14 cellular contexts compared by ENCODE assay signal in the genomic region with DNA sequence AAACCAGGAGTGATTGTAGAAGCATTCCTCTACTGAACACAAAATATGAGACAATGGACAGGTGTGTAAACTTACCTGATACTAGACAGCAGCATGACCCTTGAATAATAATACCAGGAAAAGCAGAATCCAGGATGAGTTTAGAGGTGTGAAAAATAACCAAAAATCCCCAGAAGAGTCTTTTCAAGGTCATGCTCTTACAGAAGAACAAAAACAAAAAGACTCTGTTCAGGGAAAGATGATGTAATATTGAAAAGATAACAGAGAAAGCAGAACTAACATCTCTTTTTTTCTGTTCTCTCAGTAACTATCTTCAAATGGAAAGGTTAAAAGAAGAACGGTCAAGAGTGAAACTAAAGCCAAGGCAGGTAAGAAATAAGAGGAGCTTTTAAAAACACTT. TPM values are rescaled to one million over a fixed set of nuclear protein-coding genes. Genes with fewer than 3 reads are reported as not detected.
DNase-seq lines count a peak whose midpoint lies in the region; ATAC-seq, FAIRE-seq and TF ChIP-seq lines count a peak whose summit lies in the region.
"Had no signal": no experiment of that assay in that cellular context is flagged by ENCODE, and none has a peak within 500 bp of the region (broad histone marks: within the 10 kb centered on the region; RNA-seq: fewer than 3 reads in every experiment).

No MANE protein-coding gene starts in this region.

- H3K4me2 ChIP-seq in HepG2 (ENCODE audit: low read depth, low read length), result no peak overlapping the region

- TF ChIP-seq EP300 in HepG2 (IDR thresholded peaks at IDR 0.05; ENCODE audit: low read depth in 2 of 2, low read length in 2 of 2), result no peak
- TF ChIP-seq EP300 in HepG2 (CRISPR knock-in tag; IDR thresholded peaks at IDR 0.05; ENCODE audit: borderline replicate concordance), result no peak

- H3K36me3 ChIP-seq in HepG2 (replicated peaks in 1 of 2; ENCODE audit: control insufficient read depth in 1 of 2, insufficient read depth in 2 of 2, low read length in 2 of 2), result no peaks in the 10 kb centered on the region
- H3K36me3 ChIP-seq in right lobe of liver, result no peaks in the 10 kb centered on the region
- H3K36me3 ChIP-seq: vagina had no signal

- no peak for TF ChIP-seq RAD21 in HepG2 (CRISPR knock-in tag; IDR thresholded peaks at IDR 0.05)

- POLR2A ChIA-PET in HepG2 (lab: Yijun Ruan, JAX), result no interaction called here

- DNase-seq in HepG2 (ENCODE audit: low spot score) (no peak), right lobe of liver (no peak), sciatic nerve (ENCODE audit: low spot score) (no peak), caudate nucleus (lab: John Stamatoyannopoulos, UW) (no peak), G401 (ENCODE audit: low spot score) (no peak)
- DNase-seq in stimulated activated CD4-positive, alpha-beta T cell treated with anti-CD3 and anti-CD28 coated beads, Interleukin-4, amount 100 ng/mL, for 1 hour, result no peak
- DNase-seq: activated CD4-positive, alpha-beta T cell treated with anti-CD3 and anti-CD28 coated beads for 1 hour; NCI-H1417 treated with DMSO at 0.1 percent for 48 hours; retina had no signal

- ATAC-seq in HepG2 (no peak), right lobe of liver (no peak), HG02588 (IDR thresholded peaks at IDR 0.05; ENCODE audit: unreplicated experiment) (peak; percentile 90), HG03354 (IDR thresholded peaks at IDR 0.05; ENCODE audit: poor library complexity, severe bottlenecking, unreplicated experiment) (peak; percentile 87), sciatic nerve (peak; percentile 72)
- ATAC-seq: activated naive CD4-positive, alpha-beta T cell treated with anti-CD3 and anti-CD28 coated beads, Interleukin-2, amount 50 U/mL, for 72 hours had no signal

- H3K4me1 ChIP-seq in HepG2 (ENCODE audit: insufficient read depth, low read length), result peaks cover 2% of the 10 kb centered on the region
- H3K4me1 ChIP-seq in right lobe of liver, result no peaks in the 10 kb centered on the region

- in situ Hi-C loops in HepG2 (cut with HindIII; ENCODE audit: extremely low pct_ligation_motif_present, low pct_unique_long_range_greater_than_20kb), result no loop called here
- in situ Hi-C loops in G401 (cut with HindIII; ENCODE audit: low sequenced_read_pairs), result no loop called here

- H3K9me3 ChIP-seq in HepG2 (ENCODE audit: low read length), result no peaks in the 10 kb centered on the region
- no peaks in the 10 kb centered on the region for H3K9me3 ChIP-seq in right lobe of liver
- H3K9me3 ChIP-seq: vagina had no signal

- no peaks in the 10 kb centered on the region for H3K27me3 ChIP-seq in HepG2 (ENCODE audit: control insufficient read depth in 1 of 2, insufficient read depth in 2 of 2, low read length in 2 of 2)
- H3K27me3 ChIP-seq in right lobe of liver, result no peaks in the 10 kb centered on the region
- H3K27me3 ChIP-seq: vagina had no signal

- no peaks in the 10 kb centered on the region for H3K79me2 ChIP-seq in HepG2 (ENCODE audit: insufficient read depth, low read length)

- no peak overlapping the region for H2AFZ ChIP-seq in HepG2 (ENCODE audit: low read length)

- no peaks in the 10 kb centered on the region for H4K20me1 ChIP-seq in HepG2 (ENCODE audit: insufficient read depth, low read length)

- no peak for TF ChIP-seq POLR2A in HepG2 (IDR thresholded peaks at IDR 0.05; ENCODE audit: insufficient read depth in 1 of 2, low read depth in 2 of 2, low read length in 2 of 2)
- no peak for TF ChIP-seq POLR2A in right lobe of liver (IDR thresholded peaks at IDR 0.05)

- no peak overlapping the region for H3K9ac ChIP-seq in HepG2 (ENCODE audit: insufficient read depth, low read depth, low read length)

- BruUV-seq in HepG2 (replicated peaks; lab: Mats Ljungman, UMichigan), result no TSS peak

- TF ChIP-seq CTCF in HepG2 (CRISPR knock-in tag; IDR thresholded peaks at IDR 0.05) (no peak), right lobe of liver (IDR thresholded peaks at IDR 0.05) (no peak)

- CTCF ChIA-PET in HepG2 (lab: Yijun Ruan, JAX; ENCODE audit: low intra/inter-chr PET ratio, low total read pairs), result no interaction called here

- no peak for FAIRE-seq in HepG2 (lab: Jason Lieb, UNC)

- H3K27ac ChIP-seq in HepG2 (ENCODE audit: extremely low read length, insufficient read depth, low read length) (no peak overlapping the region), right lobe of liver (no peak overlapping the region), caudate nucleus (ENCODE audit: low read depth, low read length) (no peak overlapping the region)
- H3K27ac ChIP-seq: HL-60, vagina had no signal

- WGBS in HepG2 (ENCODE audit: low lambda C conversion rate), result 2% methylated on average over 1 of the region's 1 CpG
- 17% methylated on average over 1 of the region's 1 CpG for WGBS in right lobe of liver (ENCODE audit: insufficient coverage, low coverage, low lambda C conversion rate, missing lambda C conversion rate)

- intact Hi-C loops in HepG2 (cut with micrococcal nuclease; ENCODE audit: unreplicated experiment) (no loop called here), right lobe of liver (cut with DNase I) (no loop called here), sciatic nerve (cut with DNase I) (no loop called here)

- H3K4me3 ChIP-seq in HepG2 (replicated peaks in 1 of 3; ENCODE audit: insufficient read depth in 1 of 3, low read depth in 2 of 3, low read length in 3 of 3) (no peak overlapping the region), right lobe of liver (no peak overlapping the region)
- H3K4me3 ChIP-seq: vagina had no signal

TF ChIP-seq in HepG2, 621 proteins besides CTCF, POLR2A, EP300 and RAD21 (continues in another document):
- no peak for TF ChIP-seq ADNP (CRISPR knock-in tag; IDR thresholded peaks at IDR 0.05)
- no peak for TF ChIP-seq ZNF652 (CRISPR knock-in tag; IDR thresholded peaks at IDR 0.05; ENCODE audit: borderline replicate concordance, low read depth)
- peak; percentile 40; the same call in 1 of the 2 replicates for TF ChIP-seq SOX5 (CRISPR knock-in tag; IDR thresholded peaks at IDR 0.05; ENCODE audit: borderline replicate concordance)
- TF ChIP-seq ZNF138 (CRISPR knock-in tag; IDR thresholded peaks at IDR 0.05; ENCODE audit: low read depth), result no peak
- TF ChIP-seq BCL6 (CRISPR knock-in tag; IDR thresholded peaks at IDR 0.05), result peak; percentile 76
- 0 out of 2 replicates have a peak, but pooled peaks have one; percentile 29 for TF ChIP-seq GATAD2A (CRISPR knock-in tag; IDR thresholded peaks at IDR 0.05)
- TF ChIP-seq SIN3A (IDR thresholded peaks at IDR 0.05; ENCODE audit: borderline replicate concordance, low read depth, low read length), result no peak

RNA-seq across cellular contexts. Expression of a gene that starts 14.0 kb away (rescaled TPM):
- total RNA-seq in HepG2 (2016; rRNA removed; fragmentation: Illumina TruSeq; extraction: Trizol) (1.6 TPM in 2 replicates), right lobe of liver (10 to 100 TPM in 3 of 6 experiments, 1 to 10 TPM in 3; 5.5 to 13.3 (median 10.4) TPM), sciatic nerve (89.2 TPM)
- total RNA-seq in HepG2 (2016; cell fraction: cytosol; rRNA removed; fragmentation: Illumina TruSeq; extraction: Trizol; ENCODE audit: low read depth), result 2.0 and 2.5 TPM in 2 replicates
- total RNA-seq in HepG2 (2016; cell fraction: insoluble cytoplasmic fraction; rRNA removed; fragmentation: Illumina TruSeq; extraction: Trizol), result 1.8 and 1.9 TPM in 2 replicates
- 1.4 TPM in 2 replicates for total RNA-seq in HepG2 (2016; cell fraction: membrane; rRNA removed; fragmentation: Illumina TruSeq; extraction: Trizol)
- total RNA-seq in HepG2 (2016; cell fraction: nucleus; rRNA removed; fragmentation: Illumina TruSeq; extraction: Trizol), result 3.0 and 3.3 TPM in 2 replicates
- 0.39 and 0.45 TPM in 2 replicates for polyA plus RNA-seq in HepG2 (2011; rRNA removed)
- polyA plus RNA-seq in HepG2 (2011; cell fraction: cytosol; rRNA removed), result 0.25 and 0.41 TPM in 2 replicates
- 0.45 and 0.52 TPM in 2 replicates for polyA plus RNA-seq in HepG2 (2011; cell fraction: nucleus; rRNA removed)
- 0.28 and 0.37 TPM in 2 replicates for polyA plus RNA-seq in HepG2 (2012)
- 0.10 and 0.16 TPM in 2 replicates for polyA plus RNA-seq in HepG2 (2016; cell fraction: cytosol; fragmentation: Illumina TruSeq; extraction: Trizol; ENCODE audit: low read depth)
- 1.3 and 1.4 TPM in 2 replicates for polyA plus RNA-seq in HepG2 (2016; cell fraction: insoluble cytoplasmic fraction; fragmentation: Illumina TruSeq; extraction: Trizol; ENCODE audit: low read depth)
- 0.26 and 0.31 TPM in 2 replicates for polyA plus RNA-seq in HepG2 (2016; cell fraction: membrane; fragmentation: Illumina TruSeq; extraction: Trizol; ENCODE audit: low read depth)
- 1.0 and 1.2 TPM in 2 replicates for polyA plus RNA-seq in HepG2 (2016; cell fraction: nucleus; fragmentation: Illumina TruSeq; extraction: Trizol; ENCODE audit: insufficient read depth, low read depth)
- polyA minus RNA-seq in HepG2 (2011; rRNA and poly(A)+ RNA removed; ENCODE audit: low replicate concordance), result 0.66 and 10.5 TPM in 2 replicates
- 0.53 and 0.59 TPM in 2 replicates for polyA minus RNA-seq in HepG2 (2011; cell fraction: cytosol; rRNA and poly(A)+ RNA removed)
- 1.7 and 3.1 TPM in 2 replicates for polyA minus RNA-seq in HepG2 (2011; cell fraction: nucleus; rRNA and poly(A)+ RNA removed)
- 3.7 and 7.6 TPM in 2 replicates for total RNA-seq in G401 (2014; rRNA removed; shearing (Covaris generic))

RNA-seq across cellular contexts. Expression of a gene that starts 33.9 kb away (rescaled TPM):
- total RNA-seq in HepG2 (2016; rRNA removed; fragmentation: Illumina TruSeq; extraction: Trizol), result 9.7 and 10.4 TPM in 2 replicates
- 3.1 and 3.6 TPM in 2 replicates for total RNA-seq in HepG2 (2016; cell fraction: cytosol; rRNA removed; fragmentation: Illumina TruSeq; extraction: Trizol; ENCODE audit: low read depth)
- 9.9 and 11.2 TPM in 2 replicates for total RNA-seq in HepG2 (2016; cell fraction: insoluble cytoplasmic fraction; rRNA removed; fragmentation: Illumina TruSeq; extraction: Trizol)
- 2.8 and 3.2 TPM in 2 replicates for total RNA-seq in HepG2 (2016; cell fraction: membrane; rRNA removed; fragmentation: Illumina TruSeq; extraction: Trizol)
- 12.5 and 12.6 TPM in 2 replicates for total RNA-seq in HepG2 (2016; cell fraction: nucleus; rRNA removed; fragmentation: Illumina TruSeq; extraction: Trizol)
- 3.7 and 4.0 TPM in 2 replicates for polyA plus RNA-seq in HepG2 (2011; rRNA removed)
- 1.2 and 2.5 TPM in 2 replicates for polyA plus RNA-seq in HepG2 (2011; cell fraction: cytosol; rRNA removed)
- polyA plus RNA-seq in HepG2 (2011; cell fraction: nucleus; rRNA removed), result 2.8 and 4.5 TPM in 2 replicates
- 3.5 and 4.1 TPM in 2 replicates for polyA plus RNA-seq in HepG2 (2012)
- 0.33 and 0.40 TPM in 2 replicates for polyA plus RNA-seq in HepG2 (2016; cell fraction: cytosol; fragmentation: Illumina TruSeq; extraction: Trizol; ENCODE audit: low read depth)
- 5.2 and 6.1 TPM in 2 replicates for polyA plus RNA-seq in HepG2 (2016; cell fraction: insoluble cytoplasmic fraction; fragmentation: Illumina TruSeq; extraction: Trizol; ENCODE audit: low read depth)
- 0.41 and 0.50 TPM in 2 replicates for polyA plus RNA-seq in HepG2 (2016; cell fraction: membrane; fragmentation: Illumina TruSeq; extraction: Trizol; ENCODE audit: low read depth)
- polyA plus RNA-seq in HepG2 (2016; cell fraction: nucleus; fragmentation: Illumina TruSeq; extraction: Trizol; ENCODE audit: insufficient read depth, low read depth), result 7.4 and 9.8 TPM in 2 replicates
- 2.7 and 5.3 TPM in 2 replicates for polyA minus RNA-seq in HepG2 (2011; rRNA and poly(A)+ RNA removed; ENCODE audit: low replicate concordance)
- polyA minus RNA-seq in HepG2 (2011; cell fraction: cytosol; rRNA and poly(A)+ RNA removed), result 2.8 and 3.5 TPM in 2 replicates
- polyA minus RNA-seq in HepG2 (2011; cell fraction: nucleus; rRNA and poly(A)+ RNA removed), result 10.4 and 14.0 TPM in 2 replicates
- total RNA-seq in right lobe of liver, result 1 to 10 TPM; 3.4 to 4.9 (median 4.6) TPM
- total RNA-seq in sciatic nerve, result 12.9 TPM
- 10.5 and 14.6 TPM in 2 replicates for total RNA-seq in G401 (2014; rRNA removed; shearing (Covaris generic))

Comparison
In these comparisons a context has a peak if more than half of its experiments do, and no peak if none do; other contexts are left out.
1. ATAC-seq: peak in HG02588 (single experiment), HG03354 (single experiment) and sciatic nerve (single experiment); none in HepG2 (single experiment) and right lobe of liver (0 of 4).